In genomic region chr13:48591889-48592725, GRCh38 we compare ENCODE assay signal across 15 cellular contexts.
"Had no signal": no experiment of that assay in that cellular context is flagged by ENCODE, and none has a peak within 500 bp of the region (broad histone marks: within the 10 kb centered on the region; RNA-seq: fewer than 3 reads in every experiment).

No MANE protein-coding gene starts in this region.

- H3K9me3 ChIP-seq: esophagus squamous epithelium, thyroid gland had no signal

- H3K4me3 ChIP-seq: dorsolateral prefrontal cortex, esophagus squamous epithelium, left ventricle myocardium inferior, smooth muscle cell, thyroid gland had no signal

- H3K27ac ChIP-seq: dorsolateral prefrontal cortex, esophagus squamous epithelium, left ventricle myocardium inferior, thyroid gland had no signal

- H3K36me3 ChIP-seq: esophagus squamous epithelium, left ventricle myocardium inferior, thyroid gland had no signal

- DNase-seq: activated CD4-positive, alpha-beta T cell treated with anti-CD3 and anti-CD28 coated beads, Interleukin-2, amount 50 U/mL, for 48 hours; activated CD4-positive, CD25-positive, alpha-beta regulatory T cell treated with anti-CD3 and anti-CD28 coated beads, Interleukin-2, amount 50 U/mL, for 72 hours; activated CD8-positive, alpha-beta memory T cell treated with anti-CD3 and anti-CD28 coated beads, Interleukin-2, amount 10 ng/mL, durations not matched to agents 7 days and 5 days; activated gamma-delta T cell treated with Interleukin-2 at 50 U/mL for 16 hours; activated naive CD8-positive, alpha-beta T cell treated with anti-CD3 and anti-CD28 coated beads, Interleukin-2, amount 10 ng/mL, durations not matched to agents 7 days and 5 days; activated T-cell treated with anti-CD3 and anti-CD28 coated beads, Interleukin-2, amount 50 U/mL, for 4 hours; anterior cingulate cortex; dorsolateral prefrontal cortex; esophagus squamous epithelium; glutamatergic neuron; left ventricle myocardium inferior; thyroid gland had no signal

- H3K27me3 ChIP-seq: dorsolateral prefrontal cortex, esophagus squamous epithelium, thyroid gland had no signal

- FAIRE-seq: bronchial epithelial cell, keratinocyte had no signal

- H3K4me1 ChIP-seq: thyroid gland had no signal

- H3K4me2 ChIP-seq: smooth muscle cell had no signal
